In genomic region chr1:107534632-107535031, GRCh38 we compare ENCODE assay signal across 15 cellular contexts.
A peak's percentile ranks its signal among the peaks of the same experiment; 100 is the strongest.
DNase-seq lines count a peak whose midpoint lies in the region; ATAC-seq and TF ChIP-seq lines count a peak whose summit lies in the region.
"Had no signal": no experiment of that assay in that cellular context is flagged by ENCODE, and none has a peak within 500 bp of the region (broad histone marks: within the 10 kb centered on the region; RNA-seq: fewer than 3 reads in every experiment).

No MANE protein-coding gene starts in this region.

- peaks cover 4% of the 10 kb centered on the region for H3K4me1 ChIP-seq in colonic mucosa
- H3K4me1 ChIP-seq in mucosa of rectum (ENCODE audit: control insufficient read depth in 2 of 2, insufficient read depth in 2 of 2, low read length in 2 of 2) = peaks cover 2 to 21% of the 10 kb centered on the region in 2 donors
- H3K4me1 ChIP-seq: SJSA1 had no signal

- no TSS peak for BruUV-seq in Calu3 (replicated peaks; lab: Mats Ljungman, UMichigan)

- TF ChIP-seq CTCF in colonic mucosa (IDR thresholded peaks at IDR 0.05) (no peak), Calu3 (IDR thresholded peaks at IDR 0.05; ENCODE audit: unreplicated experiment) (no peak)

- no peaks in the 10 kb centered on the region for H3K4me1 Mint-ChIP-seq in Calu3 (ENCODE audit: low read depth, unreplicated experiment)
- H3K4me1 Mint-ChIP-seq: CD8-positive, alpha-beta memory T cell had no signal

- intact Hi-C loops in colonic mucosa (cut with DNase I) = loop anchor here (5.0 to 10.0 kb wide), 3 partner anchors 58 to 213 kb away; no protein-coding TSS in a partner anchor
- intact Hi-C loops in Calu3 (cut with micrococcal nuclease; ENCODE audit: unreplicated experiment) = no loop called here

- H3K9me3 Mint-ChIP-seq in Calu3 (ENCODE audit: low read depth, unreplicated experiment) = no peaks in the 10 kb centered on the region
- H3K9me3 Mint-ChIP-seq: CD8-positive, alpha-beta memory T cell had no signal

- H3K27ac Mint-ChIP-seq in Calu3 (ENCODE audit: unreplicated experiment) = no peak overlapping the region
- H3K27ac Mint-ChIP-seq: B cell; CD8-positive, alpha-beta memory T cell had no signal

- no peaks in the 10 kb centered on the region for H3K27me3 Mint-ChIP-seq in Calu3 (ENCODE audit: unreplicated experiment)
- H3K27me3 Mint-ChIP-seq: B cell had no signal

- H3K27me3 ChIP-seq in colonic mucosa (no peaks in the 10 kb centered on the region), mucosa of rectum (ENCODE audit: control insufficient read depth in 2 of 2, insufficient read depth in 2 of 2, low read length in 2 of 2) (no peaks in the 10 kb centered on the region)
- H3K27me3 ChIP-seq: SJSA1 had no signal

- no peak overlapping the region for H3K4me3 Mint-ChIP-seq in Calu3 (ENCODE audit: low read depth, unreplicated experiment)
- H3K4me3 Mint-ChIP-seq: B cell; CD8-positive, alpha-beta memory T cell had no signal

- H3K9me3 ChIP-seq in colonic mucosa = no peaks in the 10 kb centered on the region
- H3K9me3 ChIP-seq in mucosa of rectum (ENCODE audit: control insufficient read depth in 2 of 2, low read length in 2 of 2) = no peaks in the 10 kb centered on the region
- H3K9me3 ChIP-seq: SJSA1 had no signal

- H3K27ac ChIP-seq in colonic mucosa = no peak overlapping the region
- H3K27ac ChIP-seq in mucosa of rectum (ENCODE audit: low read depth in 2 of 2, low read length in 2 of 2) = peak overlapping the region; percentile 57 to 72
- H3K27ac ChIP-seq: SJSA1 had no signal

- peak; percentile 72 for DNase-seq in DMS 273 (lab: John Stamatoyannopoulos, UW; ENCODE audit: unreplicated experiment)
- no peak for DNase-seq in DMS 273 treated with DMSO at 0.1 percent for 48 hours (lab: John Stamatoyannopoulos, UW)
- DNase-seq in colonic mucosa = peak; percentile 28
- no peak for DNase-seq in Calu3
- no peak for DNase-seq in cerebellar cortex (ENCODE audit: low spot score)
- DNase-seq: CD8-positive, alpha-beta memory T cell; HCEC 1CT; KG1; NCI-H187 had no signal

- H3K36me3 ChIP-seq in colonic mucosa = no peaks in the 10 kb centered on the region
- H3K36me3 ChIP-seq in mucosa of rectum (ENCODE audit: control insufficient read depth in 2 of 2, insufficient read depth in 2 of 2, low read length in 2 of 2) = no peaks in the 10 kb centered on the region
- H3K36me3 ChIP-seq: SJSA1 had no signal

- no peaks in the 10 kb centered on the region for H3K36me3 Mint-ChIP-seq in Calu3 (ENCODE audit: insufficient read depth, unreplicated experiment)
- H3K36me3 Mint-ChIP-seq: CD8-positive, alpha-beta memory T cell had no signal

- ATAC-seq in HG03432 (IDR thresholded peaks at IDR 0.05; ENCODE audit: unreplicated experiment) = peak; percentile 13
- no peak for ATAC-seq in HG03280 (IDR thresholded peaks at IDR 0.05; ENCODE audit: unreplicated experiment)
- ATAC-seq: HepG2 had no signal

- H3K4me3 ChIP-seq in colonic mucosa (no peak overlapping the region), mucosa of rectum (ENCODE audit: low read length in 2 of 2) (no peak overlapping the region)
- H3K4me3 ChIP-seq: SJSA1 had no signal

- H3K9ac ChIP-seq in colonic mucosa (ENCODE audit: low read depth in 2 of 2, low read length in 2 of 2) = no peak overlapping the region
- no peak overlapping the region for H3K9ac ChIP-seq in mucosa of rectum (ENCODE audit: low read depth in 1 of 2, low read length in 2 of 2)

- CTCF ChIA-PET in Calu3 (lab: Charles Lee) = no interaction called here

Comparison
In these comparisons a context has a peak if more than half of its experiments do, and no peak if none do; other contexts are left out.
1. DNase-seq: peak in DMS 273 (single experiment) and colonic mucosa (single experiment); none in DMS 273 treated with DMSO at 0.1 percent for 48 hours (single experiment), Calu3 (single experiment) and cerebellar cortex (single experiment).